ENCODE assay signal across 24 cellular contexts in the genomic region with DNA sequence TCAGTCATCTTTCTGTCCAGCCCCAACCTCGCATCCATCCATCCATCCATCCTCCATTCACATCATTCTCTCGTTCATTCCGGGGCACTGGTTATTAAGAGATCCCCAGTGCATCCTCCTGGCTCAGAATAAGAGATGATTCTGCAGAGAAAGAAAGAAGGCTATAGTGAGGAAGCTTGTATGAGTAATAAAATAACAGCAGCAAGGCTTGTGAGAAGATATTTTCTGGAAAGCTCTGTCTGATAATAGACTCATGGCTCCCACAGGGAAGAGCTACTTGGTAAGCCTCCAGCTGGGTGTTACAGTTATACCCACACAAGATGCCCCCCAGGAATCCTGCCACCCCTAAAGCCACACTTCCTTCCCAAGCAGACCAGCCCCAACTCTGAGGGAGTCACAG.
"Had no signal": no experiment of that assay in that cellular context is flagged by ENCODE, and none has a peak within 500 bp of the region (broad histone marks: within the 10 kb centered on the region; RNA-seq: fewer than 3 reads in every experiment).

No MANE protein-coding gene starts in this region.

- H3K27me3 ChIP-seq: colonic mucosa, esophagus muscularis mucosa, pancreas, right lobe of liver, suprapubic skin, transverse colon, upper lobe of right lung, uterus had no signal

- ATAC-seq: natural killer cell; pancreas; stimulated activated naive CD8-positive, alpha-beta T cell treated with anti-CD3 and anti-CD28 coated beads, Interleukin-15, amount 100 ng/mL, for 72 hours; upper lobe of right lung had no signal

- DNase-seq: colonic mucosa; effector CD8-positive, alpha-beta T cell; foreskin melanocyte; hypothalamus; immature natural killer cell; natural killer cell; occipital lobe; pancreas; stimulated activated CD4-positive, alpha-beta T cell treated with anti-CD3 and anti-CD28 coated beads, Interleukin-12 subunit alpha, Interleukin-12 subunit beta, amount 100 ng/mL, for 4 hours; stimulated activated CD4-positive, alpha-beta T cell treated with anti-CD3 and anti-CD28 coated beads, Interleukin-1b, Interleukin-23, amount 100 ng/mL, for 48 hours; stimulated activated CD4-positive, alpha-beta T cell treated with anti-CD3 and anti-CD28 coated beads, Interleukin-4, amount 100 ng/mL, for 1 hour; stimulated activated CD8-positive, alpha-beta memory T cell treated with anti-CD3 and anti-CD28 coated beads, Interleukin-4, amount 100 ng/mL, for 48 hours; stimulated activated naive CD4-positive, alpha-beta T cell; stimulated activated naive CD8-positive, alpha-beta T cell treated with anti-CD3 and anti-CD28 coated beads, Interleukin-15, amount 100 ng/mL, for 72 hours; transverse colon; upper lobe of right lung; uterus had no signal

- H3K4me3 ChIP-seq: colonic mucosa, esophagus muscularis mucosa, lung, pancreas, right lobe of liver, smooth muscle cell, suprapubic skin, transverse colon, upper lobe of right lung, uterus had no signal

- FAIRE-seq: endothelial cell of umbilical vein, keratinocyte, pancreas had no signal

- H3K27ac ChIP-seq: colonic mucosa, esophagus muscularis mucosa, pancreas, right lobe of liver, suprapubic skin, upper lobe of right lung, uterus had no signal

- H3K4me1 ChIP-seq: colonic mucosa, pancreas, right lobe of liver, suprapubic skin, transverse colon, uterus had no signal

- H3K9me3 ChIP-seq: colonic mucosa, esophagus muscularis mucosa, pancreas, right lobe of liver, suprapubic skin, transverse colon, upper lobe of right lung, uterus had no signal

- H3K4me2 ChIP-seq: smooth muscle cell had no signal

- H3K36me3 ChIP-seq: colonic mucosa, esophagus muscularis mucosa, pancreas, right lobe of liver, suprapubic skin, transverse colon, upper lobe of right lung, uterus had no signal
